In the genomic region with DNA sequence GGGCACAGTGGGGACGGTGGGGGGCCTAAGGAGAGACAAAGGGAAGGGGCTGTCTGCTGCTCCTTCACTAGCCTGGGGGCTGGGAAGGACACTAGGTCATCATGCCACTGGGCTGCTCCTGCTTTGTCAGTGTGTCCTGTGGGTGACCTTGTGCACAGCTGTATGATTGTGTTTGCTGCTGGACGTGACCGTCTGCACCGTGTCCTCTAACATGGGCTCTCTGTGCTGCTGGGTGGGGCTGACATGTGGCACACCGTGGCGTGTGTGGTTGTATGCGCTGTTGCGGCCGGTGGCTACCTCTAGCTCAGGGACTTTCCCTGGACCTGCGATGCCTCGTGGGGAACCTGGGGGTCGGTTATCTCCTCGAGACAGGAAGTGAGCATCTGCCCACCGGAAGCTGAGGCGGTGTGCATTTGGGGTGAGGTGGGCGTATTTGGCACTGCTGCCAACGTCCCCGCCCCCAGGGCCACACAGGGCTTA, we compare ENCODE assay signal across 8 cellular contexts. TPM values are rescaled to one million over a fixed set of nuclear protein-coding genes. Genes with fewer than 3 reads are reported as not detected.
DNase-seq lines count a peak whose midpoint lies in the region; ATAC-seq and TF ChIP-seq lines count a peak whose summit lies in the region.

No MANE protein-coding gene starts in this region.

- H3K9me3 ChIP-seq in lung (ENCODE audit: control insufficient read depth in 2 of 2, insufficient read depth in 1 of 2, low read length in 1 of 2) (no peaks in the 10 kb centered on the region), prostate gland (no peaks in the 10 kb centered on the region)

- peak overlapping the region in 1 of 2 donors; percentile 26 for H3K27ac ChIP-seq in lung (ENCODE audit: low read depth in 1 of 2, low read length in 1 of 2)
- no peak overlapping the region for H3K27ac ChIP-seq in prostate gland

- ATAC-seq in GM18861 (IDR thresholded peaks at IDR 0.05; ENCODE audit: unreplicated experiment) (peak; percentile 30), HG03457 (IDR thresholded peaks at IDR 0.05; ENCODE audit: unreplicated experiment) (peak; percentile 27), lung (ENCODE audit: insufficient read depth, low FRiP score) (no peak)

- intact Hi-C loops in prostate gland (cut with DNase I) = no loop called here

- H3K4me3 ChIP-seq in lung (peak overlapping the region; percentile 10), prostate gland (no peak overlapping the region)

- WGBS in lung, 2 donors = 6 to 22% methylated on average over 18 of the region's 18 CpGs
- 40% methylated on average over 14 of the region's 18 CpGs for WGBS in prostate gland

- no peak for TF ChIP-seq POLR2A in prostate gland (IDR thresholded peaks at IDR 0.05)

- TF ChIP-seq CTCF in lung (IDR thresholded peaks at IDR 0.05; ENCODE audit: control extremely low read depth, extremely low read depth) (no peak), prostate gland (IDR thresholded peaks at IDR 0.05) (no peak)

- H3K27me3 ChIP-seq in lung (ENCODE audit: control insufficient read depth, insufficient read depth) (no peaks in the 10 kb centered on the region), prostate gland (replicated peaks; ENCODE audit: insufficient read depth) (no peaks in the 10 kb centered on the region)

- DNase-seq in activated CD8-positive, alpha-beta memory T cell treated with anti-CD3 and anti-CD28 coated beads, Interleukin-2, amount 50 U/mL, for 1 hour (ENCODE audit: extremely low read depth) = peak; percentile 72
- no peak for DNase-seq in lung (ENCODE audit: low spot score)
- DNase-seq in cortex of kidney (lab: John Stamatoyannopoulos, UW) = no peak
- no peak for DNase-seq in HK-2 (ENCODE audit: unreplicated experiment)
- DNase-seq in prostate gland (ENCODE audit: low spot score) = no peak
- DNase-seq in kidney glomerular epithelial cell (lab: John Stamatoyannopoulos, UW) = no peak

- H3K4me1 ChIP-seq in lung (ENCODE audit: control insufficient read depth in 2 of 2, insufficient read depth in 2 of 2, low read length in 2 of 2) (peaks cover 0 to 22% of the 10 kb centered on the region in 2 donors), prostate gland (replicated peaks) (peaks cover 4% of the 10 kb centered on the region)

- H3K36me3 ChIP-seq in lung (ENCODE audit: control insufficient read depth in 2 of 2, insufficient read depth in 2 of 2, low read length in 2 of 2) (peaks cover 0 to 3% of the 10 kb centered on the region in 2 donors), prostate gland (no peaks in the 10 kb centered on the region)

RNA-seq across cellular contexts. Expression of a gene that starts 3.1 kb away (rescaled TPM):
- 10 to 100 TPM; 10.9 to 11.4 TPM for total RNA-seq in lung
- 1 to 10 TPM; 6.1 to 6.3 TPM for polyA plus RNA-seq in lung
- 1 to 10 TPM; 2.3 to 4.7 TPM for total RNA-seq in prostate gland

RNA-seq across cellular contexts. Expression of a gene that starts 14.4 kb away (rescaled TPM):
- total RNA-seq in lung (10 to 100 TPM; 24.4 to 46.1 TPM), prostate gland (10 to 100 TPM; 33.7 to 39.1 TPM)
- 10 to 100 TPM; 33.6 to 38.7 TPM for polyA plus RNA-seq in lung

RNA-seq across cellular contexts. Expression of a gene that starts 37.2 kb away (rescaled TPM):
- total RNA-seq in lung = 100 to 1,000 TPM in 1 of 2 donors, 10 to 100 TPM in 1; 64.7 to 136 TPM
- polyA plus RNA-seq in lung = 100 to 1,000 TPM; 127 to 199 TPM
- total RNA-seq in prostate gland = 100 to 1,000 TPM; 270 to 284 TPM
